1 cellular context compared by ENCODE assay signal in the genomic region with DNA sequence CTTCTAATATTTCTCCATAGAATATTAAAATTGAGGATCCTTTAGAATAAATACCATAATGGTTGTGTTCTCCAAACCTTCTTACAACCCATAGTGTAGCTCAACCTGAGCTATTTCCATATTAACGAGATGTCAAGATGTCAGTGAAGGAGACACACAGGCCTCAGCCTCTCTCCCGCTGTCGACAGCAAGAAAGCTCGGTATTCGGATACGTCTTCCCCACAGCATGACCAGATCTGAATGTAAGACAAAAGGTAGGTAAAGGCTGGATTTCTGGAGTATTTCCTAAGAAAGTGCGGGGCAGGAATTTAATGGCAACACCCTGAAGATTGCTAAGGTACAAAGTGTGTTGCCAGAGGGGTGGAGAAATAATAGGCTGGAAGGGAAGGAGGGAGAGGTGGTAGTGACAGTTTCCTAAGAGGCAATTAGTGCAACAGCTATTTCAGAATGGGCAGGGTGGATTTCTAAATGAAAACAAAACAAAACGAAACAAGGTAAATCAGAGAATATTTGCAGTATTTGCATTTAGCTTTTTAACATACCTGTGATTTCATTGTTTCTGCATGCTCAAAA.
TF ChIP-seq lines count a peak whose summit lies in the region.

No MANE protein-coding gene starts in this region.

TF ChIP-seq in IMR-90, 13 proteins besides CTCF, POLR2A, EP300 and RAD21 (continued from another document):
- TF ChIP-seq ELK1 (IDR thresholded peaks at IDR 0.05; ENCODE audit: borderline replicate concordance, low read depth, low read length) (no peak), CEBPB (IDR thresholded peaks at IDR 0.05; ENCODE audit: low read depth, low read length) (no peak), MAZ (IDR thresholded peaks at IDR 0.05; ENCODE audit: borderline replicate concordance, low read depth, low read length) (no peak), MXI1 (IDR thresholded peaks at IDR 0.05; ENCODE audit: borderline replicate concordance, low read depth, low read length) (no peak), CHD1 (IDR thresholded peaks at IDR 0.05; ENCODE audit: low read depth, low read length) (no peak)
